Comparison of ENCODE assay signal across 6 cellular contexts in genomic region chr9:137579259-137579604, GRCh38. TPM values are rescaled to one million over a fixed set of nuclear protein-coding genes. Genes with fewer than 3 reads are reported as not detected.
DNase-seq lines count a peak whose midpoint lies in the region; ATAC-seq and TF ChIP-seq lines count a peak whose summit lies in the region.

No MANE protein-coding gene starts in this region.

- peaks cover 18% of the 10 kb centered on the region for H3K36me3 Mint-ChIP-seq in endothelial cell (ENCODE audit: low read depth, unreplicated experiment)

- peak overlapping the region; percentile 95 for H3K9ac ChIP-seq in OCI-LY1 (ENCODE audit: low read length)

- H3K27ac ChIP-seq in OCI-LY1 (ENCODE audit: low read depth, low read length, poor library complexity, severe bottlenecking) = peak overlapping the region; percentile 64
- peak overlapping the region in 20 of 21 experiments; percentile 66 to 92 (median 87) for H3K27ac ChIP-seq in skin epidermis

- H3K9me2 ChIP-seq in OCI-LY1 (ENCODE audit: low read depth, low read length) = no peaks in the 10 kb centered on the region

- intact Hi-C loops in sciatic nerve (cut with DNase I) = no loop called here

- peak overlapping the region; percentile 99 for H3K4me3 ChIP-seq in OCI-LY1 (ENCODE audit: low read depth, low read length, poor library complexity, severe bottlenecking)
- H3K4me3 ChIP-seq in skin epidermis = peak overlapping the region; percentile 80 to 98 (median 95)

- H3K27ac Mint-ChIP-seq in endothelial cell (ENCODE audit: unreplicated experiment) = no peak overlapping the region

- no peaks in the 10 kb centered on the region for H3K9me3 ChIP-seq in OCI-LY1 (ENCODE audit: low read length)

- H3K79me2 ChIP-seq in OCI-LY1 (ENCODE audit: insufficient read depth, low read length) = peaks cover 15% of the 10 kb centered on the region

- no peak for ATAC-seq in HG02763 (IDR thresholded peaks at IDR 0.05; ENCODE audit: unreplicated experiment)
- ATAC-seq in GM21825 (IDR thresholded peaks at IDR 0.05; ENCODE audit: unreplicated experiment) = no peak
- no peak for ATAC-seq in sciatic nerve

- H3K4me3 Mint-ChIP-seq in endothelial cell (ENCODE audit: unreplicated experiment) = peak overlapping the region; percentile 85

- no peak overlapping the region for H2AFZ ChIP-seq in OCI-LY1 (ENCODE audit: low read length)

- peaks cover 49% of the 10 kb centered on the region for H3K36me3 ChIP-seq in OCI-LY1 (ENCODE audit: insufficient read depth, low read length)

- H3K9me3 Mint-ChIP-seq in endothelial cell (ENCODE audit: unreplicated experiment) = no peaks in the 10 kb centered on the region

- no peak for DNase-seq in endothelial cell (ENCODE audit: low spot score)
- DNase-seq in sciatic nerve (ENCODE audit: low spot score) = no peak

- H3K4me2 ChIP-seq in OCI-LY1 (ENCODE audit: low read length) = peak overlapping the region; percentile 95

- no peaks in the 10 kb centered on the region for H3K27me3 ChIP-seq in OCI-LY1 (ENCODE audit: insufficient read depth, low read length)

- peaks cover 49% of the 10 kb centered on the region for H3K4me1 ChIP-seq in OCI-LY1 (ENCODE audit: insufficient read depth, low read length, severe bottlenecking)

- H3F3A ChIP-seq in OCI-LY1 (ENCODE audit: insufficient read depth, low read length) = no peaks in the 10 kb centered on the region

- H3K27me3 Mint-ChIP-seq in endothelial cell (ENCODE audit: unreplicated experiment) = peaks cover 8% of the 10 kb centered on the region

- TF ChIP-seq CTCF in OCI-LY1 (IDR thresholded peaks at IDR 0.05; ENCODE audit: low read length) (no peak), endothelial cell (IDR thresholded peaks at IDR 0.05; ENCODE audit: unreplicated experiment) (no peak)

- H4K20me1 ChIP-seq in OCI-LY1 (ENCODE audit: insufficient read depth, low read length) = no peaks in the 10 kb centered on the region

- H3K4me1 Mint-ChIP-seq in endothelial cell (ENCODE audit: unreplicated experiment) = peaks cover 16% of the 10 kb centered on the region

RNA-seq across cellular contexts. Expression of gene DPH7, which starts 0.5 kb away (rescaled TPM):
- total RNA-seq in endothelial cell (ENCODE audit: unreplicated experiment) (32.2 TPM), sciatic nerve (33.1 TPM)

RNA-seq across cellular contexts. Expression of gene ZMYND19, which starts 11.1 kb away (rescaled TPM):
- total RNA-seq in endothelial cell (ENCODE audit: unreplicated experiment) = 25.6 TPM
- 15.6 TPM for total RNA-seq in sciatic nerve

RNA-seq across cellular contexts. Expression of gene ARRDC1, which starts 26.3 kb away (rescaled TPM):
- total RNA-seq in endothelial cell (ENCODE audit: unreplicated experiment) (20.3 TPM), sciatic nerve (30.6 TPM)

RNA-seq across cellular contexts. Expression of gene MRPL41, which starts 27.6 kb away (rescaled TPM):
- 41.4 TPM for total RNA-seq in endothelial cell (ENCODE audit: unreplicated experiment)
- total RNA-seq in sciatic nerve = 61.1 TPM

RNA-seq across cellular contexts. Expression of gene PNPLA7, which starts 29.0 kb away (rescaled TPM):
- total RNA-seq in endothelial cell (ENCODE audit: unreplicated experiment) (3.9 TPM), sciatic nerve (18.3 TPM)
